ENCODE assay signal across 36 cellular contexts in genomic region chr2:79191816-79192215, GRCh38. TPM values are rescaled to one million over a fixed set of nuclear protein-coding genes. Genes with fewer than 3 reads are reported as not detected.
"Had no signal": no experiment of that assay in that cellular context is flagged by ENCODE, and none has a peak within 500 bp of the region (broad histone marks: within the 10 kb centered on the region; RNA-seq: fewer than 3 reads in every experiment).

No MANE protein-coding gene starts in this region.

- ATAC-seq: gastrocnemius medialis, left ventricle myocardium superior, psoas muscle had no signal

- H3K27ac Mint-ChIP-seq: activated CD4-positive, alpha-beta memory T cell treated with anti-CD3 and anti-CD28 coated beads for 36 hours; activated CD4-positive, alpha-beta T cell treated with anti-CD3 and anti-CD28 coated beads, Interleukin-2, amount 10 ng/mL, durations not matched to agents 24 days and 14 days; activated naive CD4-positive, alpha-beta T cell treated with anti-CD3 and anti-CD28 coated beads for 36 hours; activated naive CD8-positive, alpha-beta T cell treated with anti-CD3 and anti-CD28 coated beads for 36 hours; activated T-helper 1 cell treated with anti-CD3 and anti-CD28 coated beads, Interleukin-12 subunit alpha, Interleukin-12 subunit beta, Interleukin-2, Interleukin-4 antibody, amounts not matched to agents 30 ng/mL and 10 ng/mL and 1 ng/mL, durations not matched to agents 14 hours and 24 hours and 36 hours had no signal

- H3K27ac ChIP-seq: adrenal gland, cardiac muscle cell, colonic mucosa, dorsolateral prefrontal cortex, gastrocnemius medialis, ovary, psoas muscle, right atrium auricular region, suprapubic skin, tibial artery had no signal

- H3K9me3 ChIP-seq: adrenal gland, colonic mucosa, gastrocnemius medialis, ovary, psoas muscle, right atrium auricular region, tibial artery had no signal

- H3K27me3 Mint-ChIP-seq: activated CD4-positive, alpha-beta memory T cell treated with anti-CD3 and anti-CD28 coated beads for 36 hours; activated CD4-positive, alpha-beta T cell treated with anti-CD3 and anti-CD28 coated beads, Interleukin-2, amount 10 ng/mL, durations not matched to agents 24 days and 14 days; activated naive CD8-positive, alpha-beta T cell treated with anti-CD3 and anti-CD28 coated beads for 36 hours had no signal

- H3K36me3 ChIP-seq: adrenal gland, cardiac muscle cell, colonic mucosa, gastrocnemius medialis, ovary, right atrium auricular region, suprapubic skin, tibial artery had no signal

- DNase-seq: activated CD4-positive, alpha-beta memory T cell treated with anti-CD3 and anti-CD28 coated beads for 36 hours; activated CD4-positive, alpha-beta T cell treated with anti-CD3 and anti-CD28 coated beads, Interleukin-2, amount 10 ng/mL, durations not matched to agents 24 days and 14 days; activated CD4-positive, CD25-positive, alpha-beta regulatory T cell treated with anti-CD3 and anti-CD28 coated beads, Interleukin-2, amount 50 U/mL, for 72 hours; activated CD8-positive, alpha-beta memory T cell treated with anti-CD3 and anti-CD28 coated beads, Interleukin-2, amount 50 U/mL, for 4 hours; activated effector memory CD4-positive, alpha-beta T cell treated with anti-CD3 and anti-CD28 coated beads, Interleukin-2, amount 50 U/mL, for 16 hours; activated naive CD4-positive, alpha-beta T cell treated with anti-CD3 and anti-CD28 coated beads for 36 hours; activated naive CD8-positive, alpha-beta T cell treated with anti-CD3 and anti-CD28 coated beads for 36 hours; activated T-cell treated with anti-CD3 and anti-CD28 coated beads, Interleukin-2, amount 50 U/mL, for 1 hour; adrenal gland; aorta; cerebellar nuclear complex; colonic mucosa; dorsolateral prefrontal cortex; effector memory CD4-positive, alpha-beta T cell; erythroblast; gastrocnemius medialis; head of caudate nucleus; left ventricle myocardium superior; naive B cell; ovary; psoas muscle; stimulated activated CD4-positive, alpha-beta T cell treated with anti-CD3 and anti-CD28 coated beads, Interleukin-15, amount 100 ng/mL, for 24 hours; stimulated activated CD4-positive, alpha-beta T cell treated with anti-CD3 and anti-CD28 coated beads, Interleukin-2, amount 100 ng/mL, for 24 hours; stimulated activated naive CD4-positive, alpha-beta T cell; SW 1271; T-helper 2 cell; tibial artery had no signal

- H3K9me3 Mint-ChIP-seq: activated CD4-positive, alpha-beta T cell treated with anti-CD3 and anti-CD28 coated beads, Interleukin-2, amount 10 ng/mL, durations not matched to agents 24 days and 14 days; activated T-helper 1 cell treated with anti-CD3 and anti-CD28 coated beads, Interleukin-12 subunit alpha, Interleukin-12 subunit beta, Interleukin-2, Interleukin-4 antibody, amounts not matched to agents 30 ng/mL and 10 ng/mL and 1 ng/mL, durations not matched to agents 14 hours and 24 hours and 36 hours had no signal

- H3K4me3 Mint-ChIP-seq: activated CD4-positive, alpha-beta memory T cell treated with anti-CD3 and anti-CD28 coated beads for 36 hours; activated CD4-positive, alpha-beta T cell treated with anti-CD3 and anti-CD28 coated beads, Interleukin-2, amount 10 ng/mL, durations not matched to agents 24 days and 14 days; activated naive CD4-positive, alpha-beta T cell treated with anti-CD3 and anti-CD28 coated beads for 36 hours; activated naive CD8-positive, alpha-beta T cell treated with anti-CD3 and anti-CD28 coated beads for 36 hours; activated T-helper 1 cell treated with anti-CD3 and anti-CD28 coated beads, Interleukin-12 subunit alpha, Interleukin-12 subunit beta, Interleukin-2, Interleukin-4 antibody, amounts not matched to agents 30 ng/mL and 10 ng/mL and 1 ng/mL, durations not matched to agents 14 hours and 24 hours and 36 hours; brain; naive B cell had no signal

- H3K36me3 Mint-ChIP-seq: activated CD4-positive, alpha-beta memory T cell treated with anti-CD3 and anti-CD28 coated beads for 36 hours; activated naive CD8-positive, alpha-beta T cell treated with anti-CD3 and anti-CD28 coated beads for 36 hours; brain had no signal

- H3K4me1 ChIP-seq: adrenal gland, colonic mucosa, gastrocnemius medialis, psoas muscle, right atrium auricular region, suprapubic skin, tibial artery had no signal

- H3K4me1 Mint-ChIP-seq: activated CD4-positive, alpha-beta T cell treated with anti-CD3 and anti-CD28 coated beads, Interleukin-2, amount 10 ng/mL, durations not matched to agents 24 days and 14 days; activated naive CD8-positive, alpha-beta T cell treated with anti-CD3 and anti-CD28 coated beads for 36 hours; naive B cell had no signal

- H3K4me3 ChIP-seq: adrenal gland, cardiac muscle cell, colonic mucosa, dorsolateral prefrontal cortex, gastrocnemius medialis, ovary, psoas muscle, right atrium auricular region, suprapubic skin, tibial artery had no signal

- H3K27me3 ChIP-seq: adrenal gland, cardiac muscle cell, colonic mucosa, dorsolateral prefrontal cortex, gastrocnemius medialis, ovary, right atrium auricular region, suprapubic skin, tibial artery had no signal

RNA-seq across cellular contexts. Expression of gene REG3A, which starts 32.3 kb away (rescaled TPM):
- total RNA-seq: activated CD4-positive, alpha-beta memory T cell treated with anti-CD3 and anti-CD28 coated beads for 36 hours; activated CD4-positive, alpha-beta T cell treated with anti-CD3 and anti-CD28 coated beads, Interleukin-2, amount 10 ng/mL, durations not matched to agents 24 days and 14 days; activated CD8-positive, alpha-beta memory T cell treated with anti-CD3 and anti-CD28 coated beads for 36 hours; activated naive CD4-positive, alpha-beta T cell treated with anti-CD3 and anti-CD28 coated beads for 36 hours; activated naive CD8-positive, alpha-beta T cell treated with anti-CD3 and anti-CD28 coated beads for 36 hours; activated T-helper 1 cell treated with anti-CD3 and anti-CD28 coated beads, Interleukin-12 subunit alpha, Interleukin-12 subunit beta, Interleukin-2, Interleukin-4 antibody, amounts not matched to agents 30 ng/mL and 10 ng/mL and 1 ng/mL, durations not matched to agents 14 hours and 24 hours and 36 hours; dorsolateral prefrontal cortex; gastrocnemius medialis; left ventricle myocardium superior; lung microvascular endothelial cell; psoas muscle; right atrium auricular region; urinary bladder had no signal
- polyA plus RNA-seq: neural cell, ovary, urinary bladder had no signal
